1 cellular context compared by ENCODE assay signal in genomic region chr22:50482107-50483074, GRCh38.
TF ChIP-seq lines count a peak whose summit lies in the region.

No MANE protein-coding gene starts in this region.

TF ChIP-seq in HepG2, 621 proteins besides CTCF, POLR2A, EP300 and RAD21 (continued from another document):
- TF ChIP-seq RERE (CRISPR knock-in tag; IDR thresholded peaks at IDR 0.05; ENCODE audit: low read depth) (no peak), ZNF746 (CRISPR knock-in tag; IDR thresholded peaks at IDR 0.05) (no peak), EED (CRISPR knock-in tag; IDR thresholded peaks at IDR 0.05) (no peak), ZBTB43 (CRISPR knock-in tag; conservative IDR thresholded peaks at IDR 0.05) (no peak), TFE3 (CRISPR knock-in tag; IDR thresholded peaks at IDR 0.05) (no peak), SYNCRIP (IDR thresholded peaks at IDR 0.05; ENCODE audit: insufficient read depth, low read depth, low read length) (no peak), RBFOX2 (IDR thresholded peaks at IDR 0.05; ENCODE audit: low read depth, low read length) (peak; percentile 67), PHF8 (CRISPR knock-in tag; IDR thresholded peaks at IDR 0.05) (peak; percentile 56; the same call in 1 of the 2 replicates), ZNF3 (CRISPR knock-in tag; IDR thresholded peaks at IDR 0.05) (no peak), ZNF274 (CRISPR knock-in tag; IDR thresholded peaks at IDR 0.05) (peak; percentile 33; the same call in 1 of the 2 replicates)
